Comparison of ENCODE assay signal across 8 cellular contexts in the genomic region with DNA sequence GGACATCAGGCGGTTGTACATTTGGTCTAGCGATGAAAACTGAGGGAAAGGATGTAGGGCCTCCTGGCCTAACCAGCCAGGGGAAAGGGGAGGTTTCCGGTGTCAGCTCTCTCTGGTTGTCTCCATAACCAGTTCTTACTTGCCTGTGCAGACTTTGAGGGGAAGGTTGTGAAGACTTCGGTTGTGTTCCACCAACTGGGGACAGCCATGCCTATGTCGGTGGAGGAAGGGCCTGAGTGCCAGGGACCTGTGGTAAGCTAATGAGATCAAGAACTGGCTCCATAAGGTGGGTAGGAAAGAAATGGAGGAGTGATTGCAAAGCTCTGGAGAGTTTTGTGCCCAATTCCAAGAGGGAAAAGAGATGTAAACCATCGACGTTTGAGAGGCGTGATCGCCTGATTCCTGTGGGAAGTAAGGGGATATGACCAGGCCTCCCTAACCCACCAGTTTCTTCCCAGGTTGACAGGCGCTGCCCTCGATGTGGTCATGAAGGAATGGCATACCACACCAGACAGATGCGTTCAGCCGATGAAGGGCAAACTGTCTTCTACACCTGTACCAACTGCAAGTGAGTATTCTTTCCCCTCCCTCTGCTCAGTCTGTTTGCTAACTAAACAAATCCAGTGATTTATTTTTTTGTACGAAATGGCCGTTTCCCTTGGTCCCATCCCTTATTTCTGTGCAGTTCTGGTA. TPM values are rescaled to one million over a fixed set of nuclear protein-coding genes. Genes with fewer than 3 reads are reported as not detected.
DNase-seq lines count a peak whose midpoint lies in the region; ATAC-seq and TF ChIP-seq lines count a peak whose summit lies in the region.

No MANE protein-coding gene starts in this region.

- H3K9me3 ChIP-seq in SK-N-MC (ENCODE audit: low read depth, low read length) (no peaks in the 10 kb centered on the region), tibial artery (no peaks in the 10 kb centered on the region)

- H3K9ac ChIP-seq in SK-N-MC (ENCODE audit: insufficient read length), result peak overlapping the region; percentile 95

- H3K4me3 ChIP-seq in SK-N-MC (peak overlapping the region; percentile 94), dorsolateral prefrontal cortex (peak overlapping the region; percentile 61 to 99 (median 88)), tibial artery (peak overlapping the region; percentile 66 to 80)

- peaks cover 3 to 27% (median 23%) of the 10 kb centered on the region in 4 donors for H3K4me1 ChIP-seq in tibial artery

- DNase-seq in stimulated activated CD4-positive, alpha-beta T cell treated with anti-CD3 and anti-CD28 coated beads, Interleukin-2, amount 100 ng/mL, for 24 hours, result peak; percentile 36 to 39
- DNase-seq in stimulated activated CD4-positive, alpha-beta T cell treated with anti-CD3 and anti-CD28 coated beads, Interleukin-12 subunit alpha, Interleukin-12 subunit beta, amount 100 ng/mL, for 4 hours, result no peak
- DNase-seq in SK-N-MC (ENCODE audit: low read depth, low spot score), result no peak
- DNase-seq in dorsolateral prefrontal cortex, result no peak
- DNase-seq in medulla oblongata (ENCODE audit: extremely low spot score), result peak; percentile 27
- DNase-seq in tibial artery, result peak in 1 of 2 donors; percentile 62

- TF ChIP-seq CTCF in dorsolateral prefrontal cortex (IDR thresholded peaks at IDR 0.05 in 54 of 56, conservative IDR thresholded peaks at IDR 0.05 in 2 of 56; ENCODE audit: low read depth in 1 of 56, partially characterized antibody in 56 of 56), result no peak
- TF ChIP-seq CTCF in tibial artery (IDR thresholded peaks at IDR 0.05), result no peak

- H3K27ac ChIP-seq in SK-N-MC (peak overlapping the region; percentile 40), dorsolateral prefrontal cortex (peak overlapping the region in 56 of 59 donors; percentile 53 to 96 (median 87)), tibial artery (peak overlapping the region; percentile 92 to 96)

- H3K27me3 ChIP-seq in dorsolateral prefrontal cortex (no peaks in the 10 kb centered on the region), tibial artery (no peaks in the 10 kb centered on the region)

- H3K36me3 ChIP-seq in SK-N-MC (ENCODE audit: insufficient read depth, low read length) (peaks cover 12% of the 10 kb centered on the region), tibial artery (peaks cover 0 to 11% (median 0%) of the 10 kb centered on the region in 3 donors)

- ATAC-seq in HG03097 (IDR thresholded peaks at IDR 0.05; ENCODE audit: low FRiP score, unreplicated experiment) (peak; percentile 8), HG03442 (IDR thresholded peaks at IDR 0.05; ENCODE audit: unreplicated experiment) (no peak)

- intact Hi-C loops in dorsolateral prefrontal cortex (cut with DNase I), result loop anchor here in 1 of 2 donors (10.0 kb wide), 1 partner anchor 407 kb away; a partner anchor contains a TSS
- intact Hi-C loops in tibial artery (cut with DNase I; ENCODE audit: low total_unique reads), result no loop called here

RNA-seq across cellular contexts. Expression of a gene that starts 0.8 kb away (rescaled TPM):
- total RNA-seq in dorsolateral prefrontal cortex, result 10 to 100 TPM in 54 of 120 experiments, 1 to 10 TPM in 66; 4.4 to 22.2 (median 9.5) TPM

RNA-seq across cellular contexts. Expression of a gene that starts 5.1 kb away (rescaled TPM):
- total RNA-seq in dorsolateral prefrontal cortex, result 10 to 100 TPM; 44.4 to 86.3 (median 63.9) TPM

RNA-seq across cellular contexts. Expression of a gene that starts 13.7 kb away (rescaled TPM):
- under 1 TPM in 7 of 120 experiments, not detected in 113; 0.23 to 0.49 (median 0.26) TPM for total RNA-seq in dorsolateral prefrontal cortex

RNA-seq across cellular contexts. Expression of a gene that starts 51.0 kb away (rescaled TPM):
- total RNA-seq in dorsolateral prefrontal cortex, result not detected

Comparison
In these comparisons a context has a peak if more than half of its experiments do, and no peak if none do; other contexts are left out.
1. DNase-seq: peak in stimulated activated CD4-positive, alpha-beta T cell treated with anti-CD3 and anti-CD28 coated beads, Interleukin-2, amount 100 ng/mL, for 24 hours (2 of 2) and medulla oblongata (single experiment); none in stimulated activated CD4-positive, alpha-beta T cell treated with anti-CD3 and anti-CD28 coated beads, Interleukin-12 subunit alpha, Interleukin-12 subunit beta, amount 100 ng/mL, for 4 hours (single experiment), SK-N-MC (single experiment) and dorsolateral prefrontal cortex (0 of 10).
2. H3K27ac ChIP-seq: peak in every context shown above with its lines; median percentile 94 in tibial artery; 87 in dorsolateral prefrontal cortex; 40 in SK-N-MC.
3. Peak in every context shown above with its lines, with median percentiles within 50 percentile points of each other: H3K4me3 ChIP-seq.